Comparison of ENCODE assay signal across 1 cellular context in the genomic region with DNA sequence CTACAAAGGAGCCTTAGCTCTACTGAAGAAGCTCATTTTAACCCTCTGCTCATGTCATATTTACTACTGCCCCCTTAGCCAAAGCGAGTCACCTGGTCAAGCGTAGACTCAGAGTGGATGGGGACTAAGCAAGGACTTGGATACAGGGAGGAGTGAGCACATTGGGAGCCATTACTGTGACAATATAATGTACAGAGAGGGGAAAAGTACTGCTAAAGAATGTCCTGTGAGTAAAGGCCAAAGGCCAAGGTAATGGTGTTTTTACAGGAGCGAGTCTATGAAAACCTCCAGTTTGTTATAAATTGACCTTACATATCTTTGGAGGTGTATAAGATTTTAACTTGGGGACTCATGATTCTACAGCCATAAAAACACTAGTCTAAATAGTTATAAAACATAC.
A peak's percentile ranks its signal among the peaks of the same experiment; 100 is the strongest.
TF ChIP-seq lines count a peak whose summit lies in the region.

No MANE protein-coding gene starts in this region.

TF ChIP-seq in HepG2, 621 proteins besides CTCF, POLR2A, EP300 and RAD21 (continued from another document and continues in another):
- TF ChIP-seq, protein P1, sequence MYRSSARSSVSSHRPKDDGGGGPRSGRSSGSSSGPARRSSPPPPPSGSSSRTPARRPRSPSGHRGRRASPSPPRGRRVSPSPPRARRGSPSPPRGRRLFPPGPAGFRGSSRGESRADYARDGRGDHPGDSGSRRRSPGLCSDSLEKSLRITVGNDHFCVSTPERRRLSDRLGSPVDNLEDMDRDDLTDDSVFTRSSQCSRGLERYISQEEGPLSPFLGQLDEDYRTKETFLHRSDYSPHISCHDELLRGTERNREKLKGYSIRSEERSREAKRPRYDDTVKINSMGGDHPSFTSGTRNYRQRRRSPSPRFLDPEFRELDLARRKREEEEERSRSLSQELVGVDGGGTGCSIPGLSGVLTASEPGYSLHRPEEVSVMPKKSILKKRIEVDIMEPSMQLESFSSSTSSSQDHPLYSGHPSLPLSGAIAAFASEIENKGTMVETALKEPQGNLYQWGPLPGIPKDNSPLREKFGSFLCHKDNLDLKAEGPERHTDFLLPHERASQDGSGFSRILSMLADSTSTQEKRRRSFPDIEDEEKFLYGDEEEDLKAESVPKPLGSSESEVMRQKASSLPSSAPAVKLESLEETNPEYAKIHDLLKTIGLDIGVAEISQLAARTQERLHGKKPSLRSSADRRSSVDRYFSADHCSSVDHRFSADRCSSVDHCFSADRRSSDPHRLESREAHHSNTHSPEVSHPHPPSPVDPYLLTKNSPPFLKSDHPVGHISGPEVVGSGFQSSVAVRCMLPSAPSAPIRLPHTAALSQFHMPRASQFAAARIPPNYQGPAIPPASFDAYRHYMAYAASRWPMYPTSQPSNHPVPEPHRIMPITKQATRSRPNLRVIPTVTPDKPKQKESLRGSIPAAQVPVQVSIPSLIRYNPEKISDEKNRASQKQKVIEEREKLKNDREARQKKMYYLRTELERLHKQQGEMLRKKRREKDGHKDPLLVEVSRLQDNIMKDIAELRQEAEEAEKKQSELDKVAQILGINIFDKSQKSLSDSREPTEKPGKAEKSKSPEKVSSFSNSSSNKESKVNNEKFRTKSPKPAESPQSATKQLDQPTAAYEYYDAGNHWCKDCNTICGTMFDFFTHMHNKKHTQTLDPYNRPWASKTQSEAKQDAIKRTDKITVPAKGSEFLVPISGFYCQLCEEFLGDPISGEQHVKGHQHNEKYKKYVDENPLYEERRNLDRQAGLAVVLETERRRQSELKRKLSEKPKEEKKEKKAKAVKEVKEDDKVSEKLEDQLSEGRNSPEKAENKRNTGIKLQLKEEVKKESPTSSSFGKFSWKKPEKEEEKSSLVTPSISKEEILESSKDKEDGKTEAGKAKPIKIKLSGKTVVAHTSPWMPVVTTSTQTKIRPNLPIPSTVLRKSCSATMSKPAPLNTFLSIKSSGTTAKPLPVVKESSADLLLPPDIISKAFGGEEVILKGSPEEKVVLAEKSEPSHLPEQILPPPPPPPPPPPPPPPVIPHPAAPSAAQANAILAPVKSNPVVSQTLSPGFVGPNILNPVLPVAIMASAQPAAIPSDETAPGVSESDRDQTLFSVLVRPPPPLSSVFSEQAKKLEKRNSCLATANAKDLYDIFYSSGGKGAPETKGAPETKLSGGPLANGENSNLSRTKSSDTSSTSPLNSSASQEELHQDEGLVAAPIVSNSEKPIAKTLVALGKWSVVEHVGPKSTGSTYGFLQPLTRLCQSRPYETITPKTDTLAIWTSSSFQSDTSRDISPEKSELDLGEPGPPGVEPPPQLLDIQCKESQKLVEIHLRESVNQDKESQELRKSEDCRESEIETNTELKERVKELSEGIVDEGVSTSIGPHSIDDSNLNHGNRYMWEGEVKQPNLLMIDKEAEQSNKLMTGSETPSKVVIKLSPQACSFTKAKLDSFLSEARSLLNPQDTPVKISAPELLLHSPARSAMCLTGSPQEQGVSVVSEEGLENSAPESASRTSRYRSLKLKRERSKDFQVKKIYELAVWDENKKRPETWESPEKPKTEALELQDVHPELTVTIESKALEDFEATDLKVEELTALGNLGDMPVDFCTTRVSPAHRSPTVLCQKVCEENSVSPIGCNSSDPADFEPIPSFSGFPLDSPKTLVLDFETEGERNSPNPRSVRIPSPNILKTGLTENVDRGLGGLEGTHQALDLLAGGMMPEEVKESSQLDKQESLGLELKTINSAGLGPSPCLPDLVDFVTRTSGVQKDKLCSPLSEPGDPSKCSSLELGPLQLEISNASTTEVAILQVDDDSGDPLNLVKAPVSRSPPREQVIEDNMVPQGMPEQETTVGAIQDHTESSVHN (CRISPR knock-in tag; IDR thresholded peaks at IDR 0.05): no peak
- TF ChIP-seq REPIN1 (CRISPR knock-in tag; IDR thresholded peaks at IDR 0.05; ENCODE audit: borderline replicate concordance, low read depth): no peak
- no peak for TF ChIP-seq TCF7L2 (IDR thresholded peaks at IDR 0.05; ENCODE audit: low read depth, low read length)
- TF ChIP-seq, protein P2, sequence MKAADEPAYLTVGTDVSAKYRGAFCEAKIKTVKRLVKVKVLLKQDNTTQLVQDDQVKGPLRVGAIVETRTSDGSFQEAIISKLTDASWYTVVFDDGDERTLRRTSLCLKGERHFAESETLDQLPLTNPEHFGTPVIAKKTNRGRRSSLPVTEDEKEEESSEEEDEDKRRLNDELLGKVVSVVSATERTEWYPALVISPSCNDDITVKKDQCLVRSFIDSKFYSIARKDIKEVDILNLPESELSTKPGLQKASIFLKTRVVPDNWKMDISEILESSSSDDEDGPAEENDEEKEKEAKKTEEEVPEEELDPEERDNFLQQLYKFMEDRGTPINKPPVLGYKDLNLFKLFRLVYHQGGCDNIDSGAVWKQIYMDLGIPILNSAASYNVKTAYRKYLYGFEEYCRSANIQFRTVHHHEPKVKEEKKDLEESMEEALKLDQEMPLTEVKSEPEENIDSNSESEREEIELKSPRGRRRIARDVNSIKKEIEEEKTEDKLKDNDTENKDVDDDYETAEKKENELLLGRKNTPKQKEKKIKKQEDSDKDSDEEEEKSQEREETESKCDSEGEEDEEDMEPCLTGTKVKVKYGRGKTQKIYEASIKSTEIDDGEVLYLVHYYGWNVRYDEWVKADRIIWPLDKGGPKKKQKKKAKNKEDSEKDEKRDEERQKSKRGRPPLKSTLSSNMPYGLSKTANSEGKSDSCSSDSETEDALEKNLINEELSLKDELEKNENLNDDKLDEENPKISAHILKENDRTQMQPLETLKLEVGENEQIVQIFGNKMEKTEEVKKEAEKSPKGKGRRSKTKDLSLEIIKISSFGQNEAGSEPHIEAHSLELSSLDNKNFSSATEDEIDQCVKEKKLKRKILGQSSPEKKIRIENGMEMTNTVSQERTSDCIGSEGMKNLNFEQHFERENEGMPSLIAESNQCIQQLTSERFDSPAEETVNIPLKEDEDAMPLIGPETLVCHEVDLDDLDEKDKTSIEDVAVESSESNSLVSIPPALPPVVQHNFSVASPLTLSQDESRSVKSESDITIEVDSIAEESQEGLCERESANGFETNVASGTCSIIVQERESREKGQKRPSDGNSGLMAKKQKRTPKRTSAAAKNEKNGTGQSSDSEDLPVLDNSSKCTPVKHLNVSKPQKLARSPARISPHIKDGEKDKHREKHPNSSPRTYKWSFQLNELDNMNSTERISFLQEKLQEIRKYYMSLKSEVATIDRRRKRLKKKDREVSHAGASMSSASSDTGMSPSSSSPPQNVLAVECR (CRISPR knock-in tag; IDR thresholded peaks at IDR 0.05; ENCODE audit: borderline replicate concordance): no peak
- TF ChIP-seq, protein P3, sequence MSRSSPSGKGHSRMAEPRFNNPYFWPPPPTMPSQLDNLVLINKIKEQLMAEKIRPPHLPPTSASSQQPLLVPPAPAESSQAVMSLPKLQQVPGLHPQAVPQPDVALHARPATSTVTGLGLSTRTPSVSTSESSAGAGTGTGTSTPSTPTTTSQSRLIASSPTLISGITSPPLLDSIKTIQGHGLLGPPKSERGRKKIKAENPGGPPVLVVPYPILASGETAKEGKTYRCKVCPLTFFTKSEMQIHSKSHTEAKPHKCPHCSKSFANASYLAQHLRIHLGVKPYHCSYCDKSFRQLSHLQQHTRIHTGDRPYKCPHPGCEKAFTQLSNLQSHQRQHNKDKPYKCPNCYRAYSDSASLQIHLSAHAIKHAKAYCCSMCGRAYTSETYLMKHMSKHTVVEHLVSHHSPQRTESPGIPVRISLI (CRISPR knock-in tag; IDR thresholded peaks at IDR 0.05; ENCODE audit: borderline replicate concordance): no peak
- 0 out of 2 replicates have a peak, but pooled peaks have one; percentile 16 for TF ChIP-seq FOXA3 (CRISPR knock-in tag; IDR thresholded peaks at IDR 0.05)
- no peak for TF ChIP-seq ZNF446 (CRISPR knock-in tag; IDR thresholded peaks at IDR 0.05)
- no peak for TF ChIP-seq CAMTA2 (CRISPR knock-in tag; IDR thresholded peaks at IDR 0.05; ENCODE audit: borderline replicate concordance)
- no peak for TF ChIP-seq TAF15 (IDR thresholded peaks at IDR 0.05; ENCODE audit: low read depth, low read length, poor library complexity, severe bottlenecking)
- no peak for TF ChIP-seq NFE2 (CRISPR knock-in tag; IDR thresholded peaks at IDR 0.05)
- TF ChIP-seq NR2F2 (IDR thresholded peaks at IDR 0.05; ENCODE audit: borderline replicate concordance, low read depth): 0 out of 2 replicates have a peak, but pooled peaks have one; percentile 54
- TF ChIP-seq ZNF75D (CRISPR knock-in tag; IDR thresholded peaks at IDR 0.05; ENCODE audit: borderline replicate concordance): no peak
- TF ChIP-seq ZC3H13 (CRISPR knock-in tag; IDR thresholded peaks at IDR 0.05): no peak
- TF ChIP-seq ETV5 (CRISPR knock-in tag; IDR thresholded peaks at IDR 0.05; ENCODE audit: borderline replicate concordance): no peak
- TF ChIP-seq ATAD3A (CRISPR knock-in tag; IDR thresholded peaks at IDR 0.05): no peak
- no peak for TF ChIP-seq POLR2AphosphoS2 (IDR thresholded peaks at IDR 0.05; ENCODE audit: low read depth, low read length)
- TF ChIP-seq ZNF232 (CRISPR knock-in tag; IDR thresholded peaks at IDR 0.05; ENCODE audit: borderline replicate concordance): no peak
- TF ChIP-seq, protein P4, sequence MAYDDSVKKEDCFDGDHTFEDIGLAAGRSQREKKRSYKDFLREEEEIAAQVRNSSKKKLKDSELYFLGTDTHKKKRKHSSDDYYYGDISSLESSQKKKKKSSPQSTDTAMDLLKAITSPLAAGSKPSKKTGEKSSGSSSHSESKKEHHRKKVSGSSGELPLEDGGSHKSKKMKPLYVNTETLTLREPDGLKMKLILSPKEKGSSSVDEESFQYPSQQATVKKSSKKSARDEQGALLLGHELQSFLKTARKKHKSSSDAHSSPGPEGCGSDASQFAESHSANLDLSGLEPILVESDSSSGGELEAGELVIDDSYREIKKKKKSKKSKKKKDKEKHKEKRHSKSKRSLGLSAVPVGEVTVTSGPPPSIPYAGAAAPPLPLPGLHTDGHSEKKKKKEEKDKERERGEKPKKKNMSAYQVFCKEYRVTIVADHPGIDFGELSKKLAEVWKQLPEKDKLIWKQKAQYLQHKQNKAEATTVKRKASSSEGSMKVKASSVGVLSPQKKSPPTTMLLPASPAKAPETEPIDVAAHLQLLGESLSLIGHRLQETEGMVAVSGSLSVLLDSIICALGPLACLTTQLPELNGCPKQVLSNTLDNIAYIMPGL (CRISPR knock-in tag; IDR thresholded peaks at IDR 0.05; ENCODE audit: borderline replicate concordance in 1 of 2, low read depth in 1 of 2): no peak
- TF ChIP-seq IKZF1 (IDR thresholded peaks at IDR 0.05): no peak
- TF ChIP-seq MEIS1 (CRISPR knock-in tag; IDR thresholded peaks at IDR 0.05; ENCODE audit: borderline replicate concordance): no peak
- TF ChIP-seq ZNF879 (CRISPR knock-in tag; IDR thresholded peaks at IDR 0.05): no peak
- TF ChIP-seq GABPB1 (CRISPR knock-in tag; IDR thresholded peaks at IDR 0.05): no peak
- no peak for TF ChIP-seq ZNF564 (CRISPR knock-in tag; IDR thresholded peaks at IDR 0.05)
- TF ChIP-seq ZNF138 (CRISPR knock-in tag; IDR thresholded peaks at IDR 0.05; ENCODE audit: low read depth): no peak
- no peak for TF ChIP-seq NFE2L2 (IDR thresholded peaks at IDR 0.05; ENCODE audit: low read length)
- TF ChIP-seq ZNF563 (CRISPR knock-in tag; IDR thresholded peaks at IDR 0.05): no peak
- no peak for TF ChIP-seq DMAP1 (CRISPR knock-in tag; IDR thresholded peaks at IDR 0.05)
- TF ChIP-seq PCBP1 (IDR thresholded peaks at IDR 0.05; ENCODE audit: borderline replicate concordance, low read depth, low read length): no peak
- TF ChIP-seq, protein P5, sequence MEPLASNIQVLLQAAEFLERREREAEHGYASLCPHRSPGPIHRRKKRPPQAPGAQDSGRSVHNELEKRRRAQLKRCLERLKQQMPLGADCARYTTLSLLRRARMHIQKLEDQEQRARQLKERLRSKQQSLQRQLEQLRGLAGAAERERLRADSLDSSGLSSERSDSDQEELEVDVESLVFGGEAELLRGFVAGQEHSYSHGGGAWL (CRISPR knock-in tag; IDR thresholded peaks at IDR 0.05): no peak
- peak; percentile 46; the same call in 1 of the 2 replicates for TF ChIP-seq NCOA2 (CRISPR knock-in tag; IDR thresholded peaks at IDR 0.05)
- TF ChIP-seq RCOR2 (CRISPR knock-in tag; IDR thresholded peaks at IDR 0.05): no peak
- TF ChIP-seq, protein P6, sequence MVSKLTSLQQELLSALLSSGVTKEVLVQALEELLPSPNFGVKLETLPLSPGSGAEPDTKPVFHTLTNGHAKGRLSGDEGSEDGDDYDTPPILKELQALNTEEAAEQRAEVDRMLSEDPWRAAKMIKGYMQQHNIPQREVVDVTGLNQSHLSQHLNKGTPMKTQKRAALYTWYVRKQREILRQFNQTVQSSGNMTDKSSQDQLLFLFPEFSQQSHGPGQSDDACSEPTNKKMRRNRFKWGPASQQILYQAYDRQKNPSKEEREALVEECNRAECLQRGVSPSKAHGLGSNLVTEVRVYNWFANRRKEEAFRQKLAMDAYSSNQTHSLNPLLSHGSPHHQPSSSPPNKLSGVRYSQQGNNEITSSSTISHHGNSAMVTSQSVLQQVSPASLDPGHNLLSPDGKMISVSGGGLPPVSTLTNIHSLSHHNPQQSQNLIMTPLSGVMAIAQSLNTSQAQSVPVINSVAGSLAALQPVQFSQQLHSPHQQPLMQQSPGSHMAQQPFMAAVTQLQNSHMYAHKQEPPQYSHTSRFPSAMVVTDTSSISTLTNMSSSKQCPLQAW (CRISPR knock-in tag; IDR thresholded peaks at IDR 0.05): no peak
- no peak for TF ChIP-seq CEBPB (IDR thresholded peaks at IDR 0.05; ENCODE audit: borderline replicate concordance, low read depth, low read length)
- peak; percentile 13; the same call in 1 of the 2 replicates for TF ChIP-seq SALL1 (CRISPR knock-in tag; IDR thresholded peaks at IDR 0.05)
- no peak for TF ChIP-seq PLRG1 (conservative IDR thresholded peaks at IDR 0.05)
- TF ChIP-seq ZNF263 (CRISPR knock-in tag; IDR thresholded peaks at IDR 0.05): peak; percentile 57
- TF ChIP-seq SNAI1 (CRISPR knock-in tag; IDR thresholded peaks at IDR 0.05; ENCODE audit: borderline replicate concordance): no peak
